3 cellular contexts compared by ENCODE assay signal in genomic region chr12:13028825-13029570, GRCh38.
TF ChIP-seq lines count a peak whose summit lies in the region.

No MANE protein-coding gene starts in this region.

TF ChIP-seq in IMR-90, 13 proteins besides CTCF, POLR2A, EP300 and RAD21:
- TF ChIP-seq SMC3 (IDR thresholded peaks at IDR 0.05; ENCODE audit: low read depth, low read length) (no peak), BHLHE40 (IDR thresholded peaks at IDR 0.05; ENCODE audit: low read depth, low read length) (no peak), USF2 (IDR thresholded peaks at IDR 0.05; ENCODE audit: low read depth, low read length) (no peak), CEBPB (IDR thresholded peaks at IDR 0.05; ENCODE audit: low read depth, low read length) (no peak), CHD1 (IDR thresholded peaks at IDR 0.05; ENCODE audit: low read depth, low read length) (no peak)

TF ChIP-seq in K562, 482 proteins besides CTCF, POLR2A, EP300 and RAD21:
- TF ChIP-seq CBFA2T2 (conservative IDR thresholded peaks at IDR 0.05) (peak; percentile 43), TAL1 (IDR thresholded peaks at IDR 0.05) (peak; percentile 33; the same call in 1 of the 2 replicates), PPARD (CRISPR knock-in tag; IDR thresholded peaks at IDR 0.05) (no peak), TCF3 (CRISPR knock-in tag; IDR thresholded peaks at IDR 0.05) (peak; percentile 58), TEAD4 (IDR thresholded peaks at IDR 0.05; ENCODE audit: low read length) (peak; percentile 37; the same call in 1 of the 2 replicates), TEAD4 (CRISPR knock-in tag; IDR thresholded peaks at IDR 0.05; ENCODE audit: borderline replicate concordance) (no peak), KLF16 (IDR thresholded peaks at IDR 0.05) (no peak), CBFA2T3 (IDR thresholded peaks at IDR 0.05) (peak; percentile 69), FOXA1 (IDR thresholded peaks at IDR 0.05; ENCODE audit: borderline replicate concordance) (no peak), ARID1B (IDR thresholded peaks at IDR 0.05) (0 out of 2 replicates have a peak, but pooled peaks have one; percentile 28)
- TF ChIP-seq, protein P1, sequence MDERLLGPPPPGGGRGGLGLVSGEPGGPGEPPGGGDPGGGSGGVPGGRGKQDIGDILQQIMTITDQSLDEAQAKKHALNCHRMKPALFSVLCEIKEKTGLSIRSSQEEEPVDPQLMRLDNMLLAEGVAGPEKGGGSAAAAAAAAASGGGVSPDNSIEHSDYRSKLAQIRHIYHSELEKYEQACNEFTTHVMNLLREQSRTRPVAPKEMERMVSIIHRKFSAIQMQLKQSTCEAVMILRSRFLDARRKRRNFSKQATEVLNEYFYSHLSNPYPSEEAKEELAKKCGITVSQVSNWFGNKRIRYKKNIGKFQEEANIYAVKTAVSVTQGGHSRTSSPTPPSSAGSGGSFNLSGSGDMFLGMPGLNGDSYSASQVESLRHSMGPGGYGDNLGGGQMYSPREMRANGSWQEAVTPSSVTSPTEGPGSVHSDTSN (CRISPR knock-in tag; IDR thresholded peaks at IDR 0.05; ENCODE audit: low read depth) = no peak
- TF ChIP-seq, protein P1 (tag; conservative IDR thresholded peaks at IDR 0.05; ENCODE audit: low read depth) = no peak

TF ChIP-seq in HEK293T, 16 proteins besides CTCF, POLR2A, EP300 and RAD21:
- no peak for TF ChIP-seq LEF1 (IDR thresholded peaks at IDR 0.05; ENCODE audit: borderline replicate concordance)
- TF ChIP-seq BHLHE40 (IDR thresholded peaks at IDR 0.05; ENCODE audit: borderline replicate concordance) = no peak
- TF ChIP-seq TARDBP (IDR thresholded peaks at IDR 0.05) = no peak
- TF ChIP-seq CTBP1 (IDR thresholded peaks at IDR 0.05; ENCODE audit: borderline replicate concordance) = no peak
- TF ChIP-seq FOXM1 (IDR thresholded peaks at IDR 0.05; ENCODE audit: borderline replicate concordance) = no peak
- TF ChIP-seq FOXK2 (IDR thresholded peaks at IDR 0.05) = no peak
- TF ChIP-seq ARNT (IDR thresholded peaks at IDR 0.05) = no peak
- TF ChIP-seq NFRKB (IDR thresholded peaks at IDR 0.05) = no peak
- no peak for TF ChIP-seq SP1 (IDR thresholded peaks at IDR 0.05)
- TF ChIP-seq ZNF384 (IDR thresholded peaks at IDR 0.05) = no peak
- no peak for TF ChIP-seq L3MBTL2 (conservative IDR thresholded peaks at IDR 0.05)
- no peak for TF ChIP-seq ELF4 (IDR thresholded peaks at IDR 0.05)
- TF ChIP-seq, protein P2, sequence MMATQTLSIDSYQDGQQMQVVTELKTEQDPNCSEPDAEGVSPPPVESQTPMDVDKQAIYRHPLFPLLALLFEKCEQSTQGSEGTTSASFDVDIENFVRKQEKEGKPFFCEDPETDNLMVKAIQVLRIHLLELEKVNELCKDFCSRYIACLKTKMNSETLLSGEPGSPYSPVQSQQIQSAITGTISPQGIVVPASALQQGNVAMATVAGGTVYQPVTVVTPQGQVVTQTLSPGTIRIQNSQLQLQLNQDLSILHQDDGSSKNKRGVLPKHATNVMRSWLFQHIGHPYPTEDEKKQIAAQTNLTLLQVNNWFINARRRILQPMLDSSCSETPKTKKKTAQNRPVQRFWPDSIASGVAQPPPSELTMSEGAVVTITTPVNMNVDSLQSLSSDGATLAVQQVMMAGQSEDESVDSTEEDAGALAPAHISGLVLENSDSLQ (IDR thresholded peaks at IDR 0.05) = no peak
- TF ChIP-seq SUZ12 (IDR thresholded peaks at IDR 0.05) = no peak
- no peak for TF ChIP-seq HDGF (IDR thresholded peaks at IDR 0.05; ENCODE audit: borderline replicate concordance)
- TF ChIP-seq FOXA1 (IDR thresholded peaks at IDR 0.05) = no peak
TF ChIP-seq in HEK293T: peak in this region for 0.
